1 cellular context compared by ENCODE assay signal in the genomic region with DNA sequence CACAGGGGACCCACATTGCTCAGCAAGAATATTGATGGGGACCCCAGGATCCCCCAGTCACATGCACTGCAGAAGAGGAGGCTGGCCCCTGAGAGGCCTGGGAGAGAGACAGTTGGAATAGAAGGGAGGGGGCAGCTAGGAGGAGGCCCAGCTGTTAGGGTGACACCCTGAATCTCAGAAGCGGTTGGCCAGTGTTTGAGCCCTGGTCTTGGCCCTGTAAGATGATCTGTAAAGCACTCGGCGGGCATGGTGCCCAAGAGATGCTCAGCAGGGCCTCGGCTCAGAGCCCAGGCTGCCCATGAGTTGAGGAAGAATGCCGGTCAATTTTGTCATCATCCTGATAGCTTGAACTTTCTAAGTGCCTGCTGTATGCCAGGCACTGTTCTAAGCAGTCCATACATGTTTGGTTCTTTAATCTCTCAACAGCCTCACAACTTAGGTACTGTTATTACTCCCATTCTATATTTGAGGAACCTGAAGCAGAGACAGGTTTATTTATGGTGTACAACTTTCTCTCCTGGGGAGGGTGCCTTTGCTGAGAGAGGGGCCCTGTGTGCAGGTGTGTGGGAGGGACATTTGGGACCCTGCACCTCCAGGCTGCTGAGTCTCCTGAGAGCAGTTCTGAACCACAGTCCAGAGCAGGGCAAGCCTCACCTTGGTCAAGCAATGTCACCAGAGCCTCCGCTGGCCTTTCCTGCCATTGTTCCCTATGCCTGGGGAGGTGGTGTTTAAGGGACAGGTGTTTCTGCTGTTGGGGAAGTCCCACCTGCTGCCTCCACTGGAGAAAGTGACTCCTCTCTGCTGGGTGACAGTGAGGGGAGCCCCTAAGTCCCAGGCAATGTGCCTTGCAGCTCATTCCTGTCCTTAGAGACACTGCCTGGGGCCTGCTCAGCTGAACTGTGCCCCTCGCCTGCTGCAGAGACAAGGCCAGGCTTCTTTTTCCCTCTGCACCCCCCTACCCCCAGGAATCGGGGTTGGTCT.
TF ChIP-seq lines count a peak whose summit lies in the region.

No MANE protein-coding gene starts in this region.

TF ChIP-seq in GM23338, 12 proteins besides CTCF, POLR2A, EP300 and RAD21 (continued from another document):
- TF ChIP-seq, protein P1, sequence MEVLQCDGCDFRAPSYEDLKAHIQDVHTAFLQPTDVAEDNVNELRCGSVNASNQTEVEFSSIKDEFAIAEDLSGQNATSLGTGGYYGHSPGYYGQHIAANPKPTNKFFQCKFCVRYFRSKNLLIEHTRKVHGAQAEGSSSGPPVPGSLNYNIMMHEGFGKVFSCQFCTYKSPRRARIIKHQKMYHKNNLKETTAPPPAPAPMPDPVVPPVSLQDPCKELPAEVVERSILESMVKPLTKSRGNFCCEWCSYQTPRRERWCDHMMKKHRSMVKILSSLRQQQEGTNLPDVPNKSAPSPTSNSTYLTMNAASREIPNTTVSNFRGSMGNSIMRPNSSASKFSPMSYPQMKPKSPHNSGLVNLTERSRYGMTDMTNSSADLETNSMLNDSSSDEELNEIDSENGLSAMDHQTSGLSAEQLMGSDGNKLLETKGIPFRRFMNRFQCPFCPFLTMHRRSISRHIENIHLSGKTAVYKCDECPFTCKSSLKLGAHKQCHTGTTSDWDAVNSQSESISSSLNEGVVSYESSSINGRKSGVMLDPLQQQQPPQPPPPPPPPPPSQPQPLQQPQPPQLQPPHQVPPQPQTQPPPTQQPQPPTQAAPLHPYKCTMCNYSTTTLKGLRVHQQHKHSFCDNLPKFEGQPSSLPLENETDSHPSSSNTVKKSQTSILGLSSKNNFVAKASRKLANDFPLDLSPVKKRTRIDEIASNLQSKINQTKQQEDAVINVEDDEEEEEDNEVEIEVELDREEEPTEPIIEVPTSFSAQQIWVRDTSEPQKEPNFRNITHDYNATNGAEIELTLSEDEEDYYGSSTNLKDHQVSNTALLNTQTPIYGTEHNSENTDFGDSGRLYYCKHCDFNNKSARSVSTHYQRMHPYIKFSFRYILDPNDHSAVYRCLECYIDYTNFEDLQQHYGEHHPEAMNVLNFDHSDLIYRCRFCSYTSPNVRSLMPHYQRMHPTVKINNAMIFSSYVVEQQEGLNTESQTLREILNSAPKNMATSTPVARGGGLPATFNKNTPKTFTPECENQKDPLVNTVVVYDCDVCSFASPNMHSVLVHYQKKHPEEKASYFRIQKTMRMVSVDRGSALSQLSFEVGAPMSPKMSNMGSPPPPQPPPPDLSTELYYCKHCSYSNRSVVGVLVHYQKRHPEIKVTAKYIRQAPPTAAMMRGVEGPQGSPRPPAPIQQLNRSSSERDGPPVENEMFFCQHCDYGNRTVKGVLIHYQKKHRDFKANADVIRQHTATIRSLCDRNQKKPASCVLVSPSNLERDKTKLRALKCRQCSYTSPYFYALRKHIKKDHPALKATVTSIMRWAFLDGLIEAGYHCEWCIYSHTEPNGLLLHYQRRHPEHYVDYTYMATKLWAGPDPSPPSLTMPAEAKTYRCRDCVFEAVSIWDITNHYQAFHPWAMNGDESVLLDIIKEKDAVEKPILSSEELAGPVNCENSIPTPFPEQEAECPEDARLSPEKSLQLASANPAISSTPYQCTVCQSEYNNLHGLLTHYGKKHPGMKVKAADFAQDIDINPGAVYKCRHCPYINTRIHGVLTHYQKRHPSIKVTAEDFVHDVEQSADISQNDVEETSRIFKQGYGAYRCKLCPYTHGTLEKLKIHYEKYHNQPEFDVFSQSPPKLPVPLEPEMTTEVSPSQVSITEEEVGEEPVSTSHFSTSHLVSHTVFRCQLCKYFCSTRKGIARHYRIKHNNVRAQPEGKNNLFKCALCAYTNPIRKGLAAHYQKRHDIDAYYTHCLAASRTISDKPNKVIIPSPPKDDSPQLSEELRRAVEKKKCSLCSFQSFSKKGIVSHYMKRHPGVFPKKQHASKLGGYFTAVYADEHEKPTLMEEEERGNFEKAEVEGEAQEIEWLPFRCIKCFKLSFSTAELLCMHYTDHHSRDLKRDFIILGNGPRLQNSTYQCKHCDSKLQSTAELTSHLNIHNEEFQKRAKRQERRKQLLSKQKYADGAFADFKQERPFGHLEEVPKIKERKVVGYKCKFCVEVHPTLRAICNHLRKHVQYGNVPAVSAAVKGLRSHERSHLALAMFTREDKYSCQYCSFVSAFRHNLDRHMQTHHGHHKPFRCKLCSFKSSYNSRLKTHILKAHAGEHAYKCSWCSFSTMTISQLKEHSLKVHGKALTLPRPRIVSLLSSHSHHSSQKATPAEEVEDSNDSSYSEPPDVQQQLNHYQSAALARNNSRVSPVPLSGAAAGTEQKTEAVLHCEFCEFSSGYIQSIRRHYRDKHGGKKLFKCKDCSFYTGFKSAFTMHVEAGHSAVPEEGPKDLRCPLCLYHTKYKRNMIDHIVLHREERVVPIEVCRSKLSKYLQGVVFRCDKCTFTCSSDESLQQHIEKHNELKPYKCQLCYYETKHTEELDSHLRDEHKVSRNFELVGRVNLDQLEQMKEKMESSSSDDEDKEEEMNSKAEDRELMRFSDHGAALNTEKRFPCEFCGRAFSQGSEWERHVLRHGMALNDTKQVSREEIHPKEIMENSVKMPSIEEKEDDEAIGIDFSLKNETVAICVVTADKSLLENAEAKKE (CRISPR knock-in tag; IDR thresholded peaks at IDR 0.05): no peak
- no peak for TF ChIP-seq CREB1 (CRISPR knock-in tag; IDR thresholded peaks at IDR 0.05; ENCODE audit: low read depth)
- no peak for TF ChIP-seq NANOG (IDR thresholded peaks at IDR 0.05; ENCODE audit: borderline replicate concordance)
